11 cellular contexts compared by ENCODE assay signal in the genomic region with DNA sequence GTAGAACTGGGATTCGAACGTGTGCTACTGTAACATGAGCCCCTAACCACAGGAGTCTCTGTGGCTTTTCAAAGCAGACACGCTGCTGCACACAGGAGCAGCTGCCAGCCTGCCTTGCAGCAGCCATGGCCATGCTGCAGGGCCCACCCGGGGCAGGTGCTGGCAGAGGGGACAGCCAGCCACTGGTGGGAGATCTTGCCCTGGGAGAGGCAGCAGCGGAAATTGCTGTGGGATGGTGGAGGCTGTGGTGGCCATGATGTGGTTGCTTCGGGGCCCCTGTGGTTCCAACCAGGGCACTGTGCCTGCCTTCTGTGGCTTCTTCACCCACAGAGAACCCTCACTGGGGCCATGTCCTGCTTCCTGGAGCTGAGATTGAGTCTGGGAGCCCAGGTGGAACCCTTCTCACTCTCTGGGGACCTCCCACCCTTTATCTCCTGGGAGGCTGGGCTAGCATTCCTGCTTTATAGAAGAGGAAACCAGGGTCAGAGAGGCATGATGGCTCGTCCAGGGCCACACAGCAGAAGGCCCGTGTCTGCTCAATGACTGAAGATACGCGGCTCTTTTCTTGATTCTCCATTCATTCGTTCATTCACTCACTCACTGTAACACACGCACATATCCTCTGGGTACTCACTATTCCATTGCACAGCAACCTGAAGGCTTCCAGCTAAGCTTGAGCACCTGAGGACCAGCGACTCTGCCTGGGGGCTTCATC. TPM values are rescaled to one million over a fixed set of nuclear protein-coding genes. Genes with fewer than 3 reads are reported as not detected.
DNase-seq lines count a peak whose midpoint lies in the region; ATAC-seq and TF ChIP-seq lines count a peak whose summit lies in the region.
"Not testable (repeated sequence)": the region's sequence is repeated elsewhere in the genome, so short reads cannot be mapped to it uniquely, and the experiment has no call there.
"Had no signal": no experiment of that assay in that cellular context is flagged by ENCODE, and none has a peak within 500 bp of the region (broad histone marks: within the 10 kb centered on the region; RNA-seq: fewer than 3 reads in every experiment).

No MANE protein-coding gene starts in this region.

- not testable (repeated sequence) for TF ChIP-seq CTCF in CD8-positive, alpha-beta T cell (IDR thresholded peaks at IDR 0.05); activated B cell treated with CpG ODN at 0.5 μM for 24 hours (IDR thresholded peaks at IDR 0.05)

- not testable (repeated sequence) for H3K4me1 Mint-ChIP-seq in CD8-positive, alpha-beta T cell (ENCODE audit: low read depth); activated B cell treated with CpG ODN at 0.5 μM for 24 hours; activated T-helper 17 cell treated with anti-CD3 and anti-CD28 coated beads, Interleukin-2, amount 50 U/mL, for 72 hours; naive B cell

- CTCF ChIA-PET in CD8-positive, alpha-beta T cell (lab: Charles Lee); activated B cell treated with CpG ODN at 0.5 μM for 24 hours (lab: Charles Lee): not testable (repeated sequence)

- H3K4me3 ChIP-seq in CD8-positive, alpha-beta T cell (ENCODE audit: low read depth, low read length) = not testable (repeated sequence)

- H3K27ac ChIP-seq in CD8-positive, alpha-beta T cell (ENCODE audit: low read depth, low read length) = not testable (repeated sequence)

- not testable (repeated sequence) for H3K27ac Mint-ChIP-seq in CD8-positive, alpha-beta T cell; activated B cell treated with CpG ODN at 0.5 μM for 24 hours; activated T-helper 17 cell treated with anti-CD3 and anti-CD28 coated beads, Interleukin-2, amount 50 U/mL, for 72 hours; naive B cell

- not testable (repeated sequence) for H3K9me3 ChIP-seq in CD8-positive, alpha-beta T cell (ENCODE audit: low read length)

- not testable (repeated sequence) for H3K4me1 ChIP-seq in CD8-positive, alpha-beta T cell (ENCODE audit: insufficient read depth, low read length)

- DNase-seq in CD8-positive, alpha-beta T cell; activated B cell treated with CpG ODN at 0.5 μM for 24 hours; naive B cell; stimulated activated naive CD8-positive, alpha-beta T cell treated with anti-CD3 and anti-CD28 coated beads, Interleukin-15, Interleukin-2, amounts not matched to agents 100 U/mL and 50 U/mL, for 24 hours: not testable (repeated sequence)

- H3K27me3 ChIP-seq in CD8-positive, alpha-beta T cell (ENCODE audit: insufficient read depth, low read length) = not testable (repeated sequence)

- POLR2A ChIA-PET in CD8-positive, alpha-beta T cell (lab: Charles Lee); activated B cell treated with CpG ODN at 0.5 μM for 24 hours (lab: Charles Lee): not testable (repeated sequence)

- peak; percentile 69 for ATAC-seq in CD8-positive, alpha-beta T cell
- ATAC-seq in GM18867 (IDR thresholded peaks at IDR 0.05; ENCODE audit: unreplicated experiment) (peak; percentile 42), GM21529 (IDR thresholded peaks at IDR 0.05; ENCODE audit: unreplicated experiment) (peak; percentile 50), HG03432 (IDR thresholded peaks at IDR 0.05; ENCODE audit: unreplicated experiment) (peak; percentile 53), activated B cell treated with CpG ODN at 0.5 μM for 24 hours (ENCODE audit: low read depth) (peak; percentile 55), naive B cell (ENCODE audit: low read depth in 2 of 2) (peak; percentile 67 to 73)
- ATAC-seq in activated T-helper 17 cell treated with anti-CD3 and anti-CD28 coated beads, Interleukin-2, amount 50 U/mL, for 72 hours (replicated peaks) = peak; percentile 55
- ATAC-seq in stimulated activated naive CD8-positive, alpha-beta T cell treated with anti-CD3 and anti-CD28 coated beads, Interleukin-15, Interleukin-2, amounts not matched to agents 100 U/mL and 50 U/mL, for 24 hours = peak; percentile 70

- not testable (repeated sequence) for H3K36me3 Mint-ChIP-seq in CD8-positive, alpha-beta T cell; activated B cell treated with CpG ODN at 0.5 μM for 24 hours (ENCODE audit: low read depth); activated T-helper 17 cell treated with anti-CD3 and anti-CD28 coated beads, Interleukin-2, amount 50 U/mL, for 72 hours (ENCODE audit: low read depth); naive B cell

- H3K4me3 Mint-ChIP-seq in CD8-positive, alpha-beta T cell; activated B cell treated with CpG ODN at 0.5 μM for 24 hours; activated T-helper 17 cell treated with anti-CD3 and anti-CD28 coated beads, Interleukin-2, amount 50 U/mL, for 72 hours; naive B cell: not testable (repeated sequence)

- intact Hi-C loops in CD8-positive, alpha-beta T cell (cut with DNase I, micrococcal nuclease); activated B cell treated with CpG ODN at 0.5 μM for 24 hours (cut with micrococcal nuclease): not testable (repeated sequence)

- H3K36me3 ChIP-seq in CD8-positive, alpha-beta T cell (ENCODE audit: insufficient read depth, low read length) = not testable (repeated sequence)

- H3K9me3 Mint-ChIP-seq in CD8-positive, alpha-beta T cell; activated B cell treated with CpG ODN at 0.5 μM for 24 hours; activated T-helper 17 cell treated with anti-CD3 and anti-CD28 coated beads, Interleukin-2, amount 50 U/mL, for 72 hours; naive B cell: not testable (repeated sequence)

- not testable (repeated sequence) for H3K27me3 Mint-ChIP-seq in CD8-positive, alpha-beta T cell (ENCODE audit: low read depth); activated B cell treated with CpG ODN at 0.5 μM for 24 hours; activated T-helper 17 cell treated with anti-CD3 and anti-CD28 coated beads, Interleukin-2, amount 50 U/mL, for 72 hours; naive B cell

RNA-seq across cellular contexts. Expression of gene GRAPL, which starts 37.2 kb away (rescaled TPM):
- total RNA-seq in CD8-positive, alpha-beta T cell = 10 to 100 TPM; 15.7 to 18.7 TPM
- total RNA-seq in activated B cell treated with CpG ODN at 0.5 μM for 24 hours = 54.5 and 59.0 TPM in 2 replicates
- 1 to 10 TPM; 6.9 to 9.9 TPM for total RNA-seq in activated T-helper 17 cell treated with anti-CD3 and anti-CD28 coated beads, Interleukin-2, amount 50 U/mL, for 72 hours
- polyA plus RNA-seq in naive B cell (ENCODE audit: low read depth in 6 of 6) = 1 to 10 TPM in 5 of 6 donors, not detected in 1; 3.5 to 7.2 (median 4.4) TPM
- total RNA-seq: HepG2, SK-MEL-5 had no signal
- polyA plus RNA-seq: BJ had no signal

RNA-seq across cellular contexts. Expression of gene GRAP, which starts 43.5 kb away (rescaled TPM):
- 10 to 100 TPM; 15.8 to 18.3 TPM for total RNA-seq in CD8-positive, alpha-beta T cell
- 31.5 and 39.2 TPM in 2 replicates for total RNA-seq in activated B cell treated with CpG ODN at 0.5 μM for 24 hours
- total RNA-seq in activated T-helper 17 cell treated with anti-CD3 and anti-CD28 coated beads, Interleukin-2, amount 50 U/mL, for 72 hours = 10 to 100 TPM; 13.1 to 14.4 TPM
- 10 to 100 TPM; 46.2 to 90.5 (median 52.6) TPM for polyA plus RNA-seq in naive B cell (ENCODE audit: low read depth in 6 of 6)
